Comparison of ENCODE assay signal across 29 cellular contexts in genomic region chr12:41993283-41993682, GRCh38.
"Had no signal": no experiment of that assay in that cellular context is flagged by ENCODE, and none has a peak within 500 bp of the region (broad histone marks: within the 10 kb centered on the region; RNA-seq: fewer than 3 reads in every experiment).

No MANE protein-coding gene starts in this region.

- H3K27ac ChIP-seq: epithelial cell of prostate, esophagus squamous epithelium, heart right ventricle, left lung, lower lobe of right lung, ovary, prostate gland, skin epidermis, upper lobe of right lung had no signal

- H3K4me3 ChIP-seq: esophagus squamous epithelium, heart right ventricle, left lung, lower lobe of right lung, ovary, prostate gland, skin epidermis, upper lobe of right lung had no signal

- H3K4me1 Mint-ChIP-seq: activated CD4-positive, alpha-beta T cell treated with anti-CD3 and anti-CD28 coated beads, Interleukin-2, amount 10 ng/mL, durations not matched to agents 7 days and 5 days; activated naive CD4-positive, alpha-beta T cell treated with anti-CD3 and anti-CD28 coated beads, Interleukin-2, amount 50 U/mL, for 24 hours; central memory CD8-positive, alpha-beta T cell; stimulated activated effector memory CD8-positive, alpha-beta T cell treated with anti-CD3 and anti-CD28 coated beads, Interleukin-12 subunit alpha, Interleukin-12 subunit beta, amount 100 ng/mL, for 72 hours; stimulated activated naive CD8-positive, alpha-beta T cell treated with anti-CD3 and anti-CD28 coated beads, Interleukin-15, amount 100 ng/mL, for 72 hours; WTC11 had no signal

- H3K9me3 ChIP-seq: esophagus squamous epithelium, ovary, prostate gland, upper lobe of right lung had no signal

- DNase-seq: activated CD4-positive, alpha-beta T cell treated with anti-CD3 and anti-CD28 coated beads for 1 hour; activated CD4-positive, alpha-beta T cell treated with anti-CD3 and anti-CD28 coated beads, Interleukin-2, amount 10 ng/mL, durations not matched to agents 7 days and 5 days; activated CD8-positive, alpha-beta T cell treated with anti-CD3 and anti-CD28 coated beads for 36 hours; activated T-cell treated with anti-CD3 and anti-CD28 coated beads, Interleukin-2, amount 50 U/mL, for 48 hours; esophagus squamous epithelium; foreskin melanocyte; heart right ventricle; kidney glomerular epithelial cell; left lung; lower lobe of right lung; mesendoderm; ovary; retina; stimulated activated CD4-positive, alpha-beta T cell treated with anti-CD3 and anti-CD28 coated beads, Interleukin-4, amount 100 ng/mL, for 24 hours; stimulated activated naive CD8-positive, alpha-beta T cell treated with anti-CD3 and anti-CD28 coated beads, Interleukin-15, amount 100 ng/mL, for 72 hours; substantia nigra; T-helper 2 cell; upper lobe of right lung had no signal

- H3K4me1 ChIP-seq: esophagus squamous epithelium, heart right ventricle, left lung, lower lobe of right lung, prostate gland, upper lobe of right lung had no signal

- H3K27me3 ChIP-seq: heart right ventricle, left lung, ovary, upper lobe of right lung had no signal

- ATAC-seq: activated CD8-positive, alpha-beta T cell treated with anti-CD3 and anti-CD28 coated beads for 36 hours; heart right ventricle; left lung; lower lobe of right lung; natural killer cell treated with Interleukin-12 subunit alpha and Interleukin-12 subunit beta and Interleukin-15 and Interleukin-18, amount 100 ng/mL, for 72 hours; sciatic nerve; stimulated activated effector memory CD8-positive, alpha-beta T cell treated with anti-CD3 and anti-CD28 coated beads, Interleukin-12 subunit alpha, Interleukin-12 subunit beta, amount 100 ng/mL, for 72 hours; stimulated activated naive CD8-positive, alpha-beta T cell treated with anti-CD3 and anti-CD28 coated beads, Interleukin-15, amount 100 ng/mL, for 72 hours; upper lobe of right lung; WTC11 had no signal

- H3K27me3 Mint-ChIP-seq: dendritic cell treated with granulocyte-macrophage colony-stimulating factor and Interleukin-4, amounts not matched to agents 40 ng/mL and 50 ng/mL, for 4 days; stimulated activated naive CD8-positive, alpha-beta T cell treated with anti-CD3 and anti-CD28 coated beads, Interleukin-15, amount 100 ng/mL, for 72 hours had no signal

- H3K36me3 Mint-ChIP-seq: activated naive CD4-positive, alpha-beta T cell treated with anti-CD3 and anti-CD28 coated beads, Interleukin-2, amount 50 U/mL, for 24 hours; natural killer cell treated with Interleukin-12 subunit alpha and Interleukin-12 subunit beta and Interleukin-15 and Interleukin-18, amount 100 ng/mL, for 72 hours; stimulated activated effector memory CD8-positive, alpha-beta T cell treated with anti-CD3 and anti-CD28 coated beads, Interleukin-12 subunit alpha, Interleukin-12 subunit beta, amount 100 ng/mL, for 72 hours had no signal

- H3K27ac Mint-ChIP-seq: activated CD4-positive, alpha-beta T cell treated with anti-CD3 and anti-CD28 coated beads, Interleukin-2, amount 10 ng/mL, durations not matched to agents 7 days and 5 days; activated CD8-positive, alpha-beta T cell treated with anti-CD3 and anti-CD28 coated beads for 36 hours; activated naive CD4-positive, alpha-beta T cell treated with anti-CD3 and anti-CD28 coated beads, Interleukin-2, amount 50 U/mL, for 24 hours; activated T-helper 2 cell treated with anti-CD3 and anti-CD28 coated beads, Interferon-gamma antibody, Interleukin-2, Interleukin-4, amounts not matched to agents 10 μg/mL and 5 μg/mL and 100 μg/mL, durations not matched to agents 14 hours and 24 hours and 36 hours; dendritic cell treated with granulocyte-macrophage colony-stimulating factor and Interleukin-4, amounts not matched to agents 40 ng/mL and 50 ng/mL, for 4 days; natural killer cell treated with Interleukin-12 subunit alpha and Interleukin-12 subunit beta and Interleukin-15 and Interleukin-18, amount 100 ng/mL, for 72 hours; stimulated activated effector memory CD8-positive, alpha-beta T cell treated with anti-CD3 and anti-CD28 coated beads, Interleukin-12 subunit alpha, Interleukin-12 subunit beta, amount 100 ng/mL, for 72 hours; stimulated activated naive CD8-positive, alpha-beta T cell treated with anti-CD3 and anti-CD28 coated beads, Interleukin-15, amount 100 ng/mL, for 72 hours; WTC11 had no signal

- H3K4me3 Mint-ChIP-seq: activated CD4-positive, alpha-beta T cell treated with anti-CD3 and anti-CD28 coated beads, Interleukin-2, amount 10 ng/mL, durations not matched to agents 7 days and 5 days; activated CD8-positive, alpha-beta T cell treated with anti-CD3 and anti-CD28 coated beads for 36 hours; activated naive CD4-positive, alpha-beta T cell treated with anti-CD3 and anti-CD28 coated beads, Interleukin-2, amount 50 U/mL, for 24 hours; central memory CD8-positive, alpha-beta T cell; dendritic cell treated with granulocyte-macrophage colony-stimulating factor and Interleukin-4, amounts not matched to agents 40 ng/mL and 50 ng/mL, for 4 days; natural killer cell treated with Interleukin-12 subunit alpha and Interleukin-12 subunit beta and Interleukin-15 and Interleukin-18, amount 100 ng/mL, for 72 hours; stimulated activated effector memory CD8-positive, alpha-beta T cell treated with anti-CD3 and anti-CD28 coated beads, Interleukin-12 subunit alpha, Interleukin-12 subunit beta, amount 100 ng/mL, for 72 hours; stimulated activated naive CD8-positive, alpha-beta T cell treated with anti-CD3 and anti-CD28 coated beads, Interleukin-15, amount 100 ng/mL, for 72 hours; WTC11 had no signal

- H3K36me3 ChIP-seq: esophagus squamous epithelium, heart right ventricle, left lung, lower lobe of right lung, ovary, prostate gland, upper lobe of right lung had no signal
